Comparison of ENCODE assay signal across 29 cellular contexts in genomic region chr16:56303880-56304279, GRCh38.
"Had no signal": no experiment of that assay in that cellular context is flagged by ENCODE, and none has a peak within 500 bp of the region (broad histone marks: within the 10 kb centered on the region; RNA-seq: fewer than 3 reads in every experiment).

No MANE protein-coding gene starts in this region.

- H3K4me2 ChIP-seq: SK-N-SH had no signal

- H3K27me3 ChIP-seq: brain microvascular endothelial cell, cardiac muscle cell, MG63, Peyer's patch had no signal

- H3K4me1 ChIP-seq: SJCRH30 had no signal

- H3K36me3 ChIP-seq: brain microvascular endothelial cell, cardiac muscle cell, MG63, Peyer's patch, SJCRH30 had no signal

- H3K27ac ChIP-seq: brain microvascular endothelial cell, cardiac muscle cell, Peyer's patch, RWPE1, SJCRH30, VCaP had no signal

- H3K9me3 ChIP-seq: MG63, Peyer's patch, SJCRH30, SK-N-SH had no signal

- H3K9ac ChIP-seq: SK-N-SH had no signal

- FAIRE-seq: astrocyte had no signal

- ATAC-seq: activated CD8-positive, alpha-beta memory T cell treated with anti-CD3 and anti-CD28 coated beads, Interleukin-2, amount 10 ng/mL, durations not matched to agents 7 days and 5 days; activated naive CD4-positive, alpha-beta T cell treated with anti-CD3 and anti-CD28 coated beads, Interleukin-2, amount 50 U/mL, for 72 hours; activated naive CD8-positive, alpha-beta T cell treated with anti-CD3 and anti-CD28 coated beads, Interleukin-2, amount 50 U/mL, for 24 hours had no signal

- H3K4me3 ChIP-seq: cardiac muscle cell, MG63, Peyer's patch, SJCRH30 had no signal

- DNase-seq: activated CD4-positive, alpha-beta T cell treated with anti-CD3 and anti-CD28 coated beads for 48 hours; activated CD4-positive, alpha-beta T cell treated with anti-CD3 and anti-CD28 coated beads, Interleukin-2, amount 50 U/mL, for 48 hours; activated CD4-positive, CD25-positive, alpha-beta regulatory T cell; activated CD8-positive, alpha-beta memory T cell treated with anti-CD3 and anti-CD28 coated beads, Interleukin-2, amount 10 ng/mL, durations not matched to agents 7 days and 5 days; activated effector memory CD4-positive, alpha-beta T cell treated with Interleukin-2 at 50 U/mL for 16 hours; activated naive CD4-positive, alpha-beta T cell; activated naive CD8-positive, alpha-beta T cell treated with anti-CD3 and anti-CD28 coated beads, Interleukin-2, amount 50 U/mL, for 24 hours; activated T-cell treated with anti-CD3 and anti-CD28 coated beads, Interleukin-2, amount 50 U/mL, for 24 hours; amniotic stem cell; brain microvascular endothelial cell; MG63; MV-4-11; NCI-H1092 treated with DMSO at 0.1 percent for 48 hours; NCI-H1417 treated with DMSO at 0.1 percent for 48 hours; NCI-H1694; NCI-H2029 treated with DMSO at 0.1 percent for 48 hours; NCI-H510A treated with DMSO at 0.1 percent for 48 hours; NCI-H69; NK-92 treated with Interleukin-12 subunit alpha and Interleukin-12 subunit beta, amount 100 ng/mL, for 24 hours; Peyer's patch; Right ventricle myocardium superior; SJCRH30; SK-N-SH; T-helper 1 cell had no signal
